Comparison of ENCODE assay signal across 12 cellular contexts in the genomic region with DNA sequence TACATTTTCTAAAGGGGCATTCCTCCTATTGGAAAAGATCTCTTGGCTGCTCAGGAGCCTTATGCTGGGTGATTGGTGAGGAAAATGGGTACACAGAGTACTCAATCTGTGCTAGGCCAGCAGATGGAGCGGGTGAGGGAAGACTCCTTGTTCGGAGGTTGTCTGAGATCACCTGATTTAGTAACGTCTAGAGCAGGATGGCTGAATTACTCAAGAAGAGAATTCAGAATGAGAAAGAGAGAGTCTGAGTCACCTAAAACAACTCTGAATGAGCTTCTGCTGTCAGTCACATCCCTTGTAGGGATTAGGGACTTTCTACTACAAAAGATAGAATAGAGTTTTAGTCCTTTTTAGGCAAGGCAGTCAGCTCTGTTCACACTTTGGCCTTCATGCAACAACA. TPM values are rescaled to one million over a fixed set of nuclear protein-coding genes. Genes with fewer than 3 reads are reported as not detected.
DNase-seq lines count a peak whose midpoint lies in the region; ATAC-seq and TF ChIP-seq lines count a peak whose summit lies in the region.
"Had no signal": no experiment of that assay in that cellular context is flagged by ENCODE, and none has a peak within 500 bp of the region (broad histone marks: within the 10 kb centered on the region; RNA-seq: fewer than 3 reads in every experiment).

No MANE protein-coding gene starts in this region.

- H3K4me2 ChIP-seq in DND-41 (ENCODE audit: insufficient read depth, low read length) = peak overlapping the region; percentile 52

- H3K9me3 ChIP-seq in DND-41 (ENCODE audit: insufficient read depth, low read length, severe bottlenecking) (peaks cover 15% of the 10 kb centered on the region), HUES64 (ENCODE audit: insufficient read depth, low read depth, low read length) (no peaks in the 10 kb centered on the region)

- H3K79me2 ChIP-seq in DND-41 (ENCODE audit: insufficient read depth, low read length) = no peaks in the 10 kb centered on the region

- H3K4me1 ChIP-seq in DND-41 (ENCODE audit: insufficient read depth, low read length) (peaks cover 47% of the 10 kb centered on the region), HUES64 (ENCODE audit: insufficient read depth, low read length) (peaks cover 22% of the 10 kb centered on the region; the same call in 1 of the 2 replicates)

- WGBS in HUES64 = 45% methylated on average over 3 of the region's 3 CpGs

- TF ChIP-seq CTCF in DND-41 (IDR thresholded peaks at IDR 0.05; ENCODE audit: borderline replicate concordance, extremely low read depth, low read length, poor library complexity, severe bottlenecking) (peak; percentile 27), choroid plexus epithelial cell (conservative IDR thresholded peaks at IDR 0.05; ENCODE audit: low read depth, low read length) (peak; percentile 35)

- H3K36me3 ChIP-seq in DND-41 (ENCODE audit: insufficient read depth, low read length) = no peaks in the 10 kb centered on the region; the same call in none of the 2 replicates
- no peaks in the 10 kb centered on the region for H3K36me3 ChIP-seq in HUES64 (ENCODE audit: insufficient read depth, low read length)
- H3K36me3 ChIP-seq: cardiac muscle cell had no signal

- H3K9ac ChIP-seq in DND-41 (ENCODE audit: low read depth, low read length) (peak overlapping the region; percentile 55), HUES64 (ENCODE audit: low read depth, low read length) (peak overlapping the region; percentile 31; the same call in 1 of the 2 replicates)

- DNase-seq in DND-41 = peak; percentile 26
- peak; percentile 73 for DNase-seq in choroid plexus epithelial cell (ENCODE audit: low read depth)
- no peak for DNase-seq in mucosa of gallbladder (ENCODE audit: low spot score)
- no peak for DNase-seq in NCI-H2029 treated with DMSO at 0.1 percent for 48 hours (lab: John Stamatoyannopoulos, UW)
- DNase-seq: DMS 273 treated with DMSO at 0.1 percent for 48 hours, IMR-90, NCI-H524 treated with DMSO at 0.1 percent for 48 hours had no signal

- H3K27me3 ChIP-seq in DND-41 (ENCODE audit: insufficient read depth, low read length, poor library complexity) (no peaks in the 10 kb centered on the region), HUES64 (ENCODE audit: insufficient read depth, low read length) (no peaks in the 10 kb centered on the region)
- H3K27me3 ChIP-seq: cardiac muscle cell had no signal

- H3K4me3 ChIP-seq in DND-41 (ENCODE audit: low read depth in 1 of 2, low read length in 2 of 2) (peak overlapping the region in 1 of 2 experiments; percentile 40; a peak in 2 of 4 replicates), HUES64 (ENCODE audit: low read length) (no peak overlapping the region), choroid plexus epithelial cell (ENCODE audit: low read depth, low read length) (no peak overlapping the region)
- H3K4me3 ChIP-seq: cardiac muscle cell had no signal

- peak overlapping the region; percentile 38 for H2AFZ ChIP-seq in DND-41 (ENCODE audit: low read depth, low read length)

- H4K20me1 ChIP-seq in DND-41 (ENCODE audit: insufficient read depth, low read length) = no peaks in the 10 kb centered on the region

- ATAC-seq in DND-41 (ENCODE audit: insufficient read depth, low read depth) (peak; percentile 57), GM21381 (IDR thresholded peaks at IDR 0.05; ENCODE audit: unreplicated experiment) (peak; percentile 90), GM18873 (IDR thresholded peaks at IDR 0.05; ENCODE audit: low FRiP score, unreplicated experiment) (no peak), GM21786 (IDR thresholded peaks at IDR 0.05; ENCODE audit: unreplicated experiment) (no peak)

- H3K27ac ChIP-seq in DND-41 (ENCODE audit: low read length) (peak overlapping the region; percentile 99), HUES64 (ENCODE audit: low read depth, low read length) (peak overlapping the region; percentile 69; the same call in 1 of the 2 replicates)
- H3K27ac ChIP-seq: cardiac muscle cell had no signal

RNA-seq across cellular contexts. Expression of gene RPS4Y1, which starts 46.6 kb away (rescaled TPM):
- 197 TPM for polyA plus RNA-seq in HUES64 (2013, experiment 1 of 2)
- polyA plus RNA-seq in HUES64 (2013, experiment 2 of 2) = 232 TPM
- 0.98 TPM for total RNA-seq in mucosa of gallbladder
- total RNA-seq: cardiac muscle cell, IMR-90 had no signal
- polyA plus RNA-seq: cardiac muscle cell, IMR-90 had no signal

RNA-seq across cellular contexts. Expression of gene ZFY, which starts 47.2 kb away (rescaled TPM):
- polyA plus RNA-seq in HUES64 (2013, experiment 1 of 2) = 5.5 TPM
- 6.1 TPM for polyA plus RNA-seq in HUES64 (2013, experiment 2 of 2)
- 0.09 TPM for total RNA-seq in mucosa of gallbladder
- total RNA-seq: cardiac muscle cell, IMR-90 had no signal
- polyA plus RNA-seq: cardiac muscle cell, IMR-90 had no signal

Comparison
In these comparisons a context has a peak if more than half of its experiments do, and no peak if none do; other contexts are left out.
1. ATAC-seq: peak in DND-41 (single experiment) and GM21381 (single experiment); none in GM18873 (single experiment) and GM21786 (single experiment).
2. DNase-seq: peak in DND-41 (single experiment) and choroid plexus epithelial cell (single experiment); none in mucosa of gallbladder (single experiment) and NCI-H2029 treated with DMSO at 0.1 percent for 48 hours (single experiment).